Comparison of ENCODE assay signal across 8 cellular contexts in the genomic region with DNA sequence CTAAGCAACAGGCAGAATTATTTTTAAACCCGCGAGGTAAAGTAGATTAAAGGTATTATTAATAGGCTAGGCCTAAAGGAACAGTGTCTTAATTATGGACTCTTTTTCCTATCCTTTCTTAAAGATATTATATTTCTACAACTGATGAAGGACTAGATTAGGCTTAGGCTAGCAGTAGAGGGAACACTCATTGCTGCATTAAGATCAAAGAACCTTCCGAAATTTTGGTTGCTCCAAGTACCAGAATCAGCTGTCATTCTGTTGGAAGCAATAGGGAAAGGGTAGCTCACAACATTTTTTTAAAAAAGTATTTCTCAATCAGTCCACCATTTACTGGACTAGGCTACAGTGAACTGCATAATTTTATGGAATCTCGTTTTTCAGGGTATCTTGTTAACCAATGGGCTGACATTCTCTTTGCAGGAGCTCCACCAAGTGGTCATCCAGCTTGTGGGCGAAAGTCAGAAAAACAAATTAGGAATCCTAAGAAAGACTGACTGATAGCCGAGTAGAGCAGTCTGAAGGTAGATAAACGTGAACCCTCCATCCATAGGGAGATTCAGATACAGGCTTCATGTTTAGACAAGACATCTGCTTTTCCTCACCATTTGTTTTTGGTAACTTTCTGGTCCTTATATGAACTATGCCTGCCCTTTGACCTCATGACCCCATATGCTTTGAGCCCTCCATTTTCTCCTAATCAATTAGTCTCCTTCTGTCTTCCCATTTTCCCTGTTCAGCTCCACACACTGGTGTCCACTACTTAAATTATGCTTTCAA.
DNase-seq lines count a peak whose midpoint lies in the region; ATAC-seq and TF ChIP-seq lines count a peak whose summit lies in the region.

No MANE protein-coding gene starts in this region.

- intact Hi-C loops in CD4-positive, alpha-beta memory T cell (cut with micrococcal nuclease): loop anchor here (1.0 to 10.0 kb wide), 6 partner anchors 28 to 1870 kb away; partner anchors contain the start of genes CHD1, RIOK2 and ST8SIA4
- intact Hi-C loops in heart right ventricle (cut with DNase I): loop anchor here in 9 of 10 donors (1.0 to 5.0 kb wide), 7 partner anchors 28 to 260 kb away; partner anchors contain the start of gene RGMB (in 1 of the 9)

- TF ChIP-seq CTCF in heart right ventricle (IDR thresholded peaks at IDR 0.05): peak; percentile 56 to 92 (median 79)

- H3K4me3 ChIP-seq in CD4-positive, alpha-beta memory T cell (ENCODE audit: low read length in 2 of 2): peak overlapping the region in 1 of 2 donors; percentile 33
- H3K4me3 ChIP-seq in heart right ventricle: peak overlapping the region in 8 of 10 donors; percentile 6 to 51 (median 38)

- H3K27ac ChIP-seq in CD4-positive, alpha-beta memory T cell (ENCODE audit: low read depth, low read length): peak overlapping the region; percentile 71
- H3K27ac ChIP-seq in heart right ventricle: peak overlapping the region in 9 of 10 donors; percentile 5 to 88 (median 56)

- peaks cover 58 to 89% (median 71%) of the 10 kb centered on the region in 4 donors for H3K4me1 Mint-ChIP-seq in CD4-positive, alpha-beta memory T cell

- peaks cover 4 to 15% of the 10 kb centered on the region in 2 donors for H3K36me3 Mint-ChIP-seq in CD4-positive, alpha-beta memory T cell

- no peaks in the 10 kb centered on the region for H3K27me3 Mint-ChIP-seq in CD4-positive, alpha-beta memory T cell

- H3K9me3 Mint-ChIP-seq in CD4-positive, alpha-beta memory T cell: peaks cover 0 to 21% (median 11%) of the 10 kb centered on the region in 8 donors

- no peaks in the 10 kb centered on the region for H3K9me3 ChIP-seq in CD4-positive, alpha-beta memory T cell (ENCODE audit: control insufficient read depth in 1 of 2, low read length in 2 of 2)
- H3K9me3 ChIP-seq in heart right ventricle: no peaks in the 10 kb centered on the region

- CTCF ChIA-PET in CD4-positive, alpha-beta memory T cell (lab: Charles Lee; ENCODE audit: partially characterized antibody): interaction anchor here (0.6 to 3.1 kb wide), 14 partner anchors 9 to 130 kb away, joined by 3 to 37 read pairs (median 4); no protein-coding TSS in a partner anchor

- ATAC-seq in GM18907 (IDR thresholded peaks at IDR 0.05; ENCODE audit: unreplicated experiment) (peak; percentile 51), HG03196 (IDR thresholded peaks at IDR 0.05; ENCODE audit: unreplicated experiment) (peak; percentile 42), heart right ventricle (peak in 7 of 8 donors; percentile 83 to 90 (median 85)), HG03521 (IDR thresholded peaks at IDR 0.05; ENCODE audit: unreplicated experiment) (no peak)

- H3K36me3 ChIP-seq in CD4-positive, alpha-beta memory T cell (ENCODE audit: insufficient read depth, low read length): no peaks in the 10 kb centered on the region
- H3K36me3 ChIP-seq in heart right ventricle: no peaks in the 10 kb centered on the region

- WGBS in heart right ventricle, 2 donors: 31% methylated on average over 7 of the region's 7 CpGs

- H3K27ac Mint-ChIP-seq in CD4-positive, alpha-beta memory T cell: peak overlapping the region; percentile 90 to 99 (median 98)

- POLR2A ChIA-PET in CD4-positive, alpha-beta memory T cell (lab: Charles Lee; ENCODE audit: partially characterized antibody): interaction anchor here (0.7 to 4.4 kb wide), 16 partner anchors 12 to 1849 kb away, joined by 3 to 61 read pairs (median 4); partner anchors contain the start of genes CHD1 and RIOK2

- no peaks in the 10 kb centered on the region for H3K27me3 ChIP-seq in CD4-positive, alpha-beta memory T cell (ENCODE audit: insufficient read depth, low read length)
- no peaks in the 10 kb centered on the region for H3K27me3 ChIP-seq in heart right ventricle

- H3K4me1 ChIP-seq in CD4-positive, alpha-beta memory T cell (ENCODE audit: insufficient read depth, low read length): peaks cover 69% of the 10 kb centered on the region
- H3K4me1 ChIP-seq in heart right ventricle: peaks cover 0 to 47% (median 8%) of the 10 kb centered on the region in 9 donors

- peak overlapping the region; percentile 82 to 92 (median 88) for H3K4me3 Mint-ChIP-seq in CD4-positive, alpha-beta memory T cell

- peak in 3 of 5 donors; percentile 18 to 21 (median 19) for DNase-seq in CD4-positive, alpha-beta memory T cell
- peak; percentile 40 for DNase-seq in NCI-H82 treated with DMSO at 0.1 percent for 48 hours (lab: John Stamatoyannopoulos, UW; ENCODE audit: unreplicated experiment)
- DNase-seq in amniotic epithelial cell (ENCODE audit: low read depth): peak; percentile 78
- DNase-seq in heart right ventricle: peak in 1 of 2 donors; percentile 76
- peak; percentile 92 for DNase-seq in pons (ENCODE audit: low spot score)
